9 cellular contexts compared by ENCODE assay signal in the genomic region with DNA sequence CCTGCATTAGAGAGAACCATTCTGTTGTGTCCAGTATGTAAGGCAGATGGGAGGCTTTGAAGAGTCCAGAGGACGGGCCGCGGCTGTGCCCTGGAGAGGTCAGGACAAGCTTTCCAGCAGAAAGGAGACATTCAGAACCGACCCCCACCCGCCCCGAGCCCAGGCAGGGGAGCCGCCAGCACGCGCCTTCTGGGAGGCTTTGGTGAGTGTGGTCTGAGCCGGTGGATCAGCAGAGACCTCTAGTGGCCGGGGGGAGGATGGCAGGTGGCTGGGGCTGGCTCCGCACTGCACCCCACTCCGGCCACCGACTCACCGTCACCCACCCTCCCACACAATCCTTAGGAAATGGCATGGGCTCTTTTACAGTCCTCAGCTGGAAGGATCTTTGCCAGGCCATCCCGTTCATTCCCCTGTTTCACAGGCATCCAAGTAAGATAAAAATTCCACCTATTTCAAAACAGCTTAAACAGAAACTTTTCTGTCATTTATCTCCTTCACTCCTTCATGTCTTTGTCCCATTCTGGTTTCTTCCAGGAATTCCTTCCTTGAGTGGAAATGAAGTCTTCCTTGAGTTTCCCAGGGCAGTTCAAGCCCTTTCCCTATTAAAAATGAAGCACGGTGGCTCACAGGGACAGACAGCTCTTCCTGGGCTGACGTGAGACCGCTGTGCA.
A peak's percentile ranks its signal among the peaks of the same experiment; 100 is the strongest.
DNase-seq lines count a peak whose midpoint lies in the region; ATAC-seq and TF ChIP-seq lines count a peak whose summit lies in the region.
"Had no signal": no experiment of that assay in that cellular context is flagged by ENCODE, and none has a peak within 500 bp of the region (broad histone marks: within the 10 kb centered on the region; RNA-seq: fewer than 3 reads in every experiment).

No MANE protein-coding gene starts in this region.

- H3K27ac Mint-ChIP-seq in Calu3 (ENCODE audit: unreplicated experiment), result no peak overlapping the region
- H3K27ac Mint-ChIP-seq: activated naive CD4-positive, alpha-beta T cell treated with anti-CD3 and anti-CD28 coated beads, Interleukin-2, amount 50 U/mL, for 24 hours had no signal

- no peak overlapping the region for H3K4me3 ChIP-seq in Jurkat, Clone E6-1 (ENCODE audit: low read length)
- H3K4me3 ChIP-seq in right cardiac atrium (ENCODE audit: low read length) (no peak overlapping the region), skeletal muscle tissue (ENCODE audit: low read length in 3 of 3) (peak overlapping the region; percentile 30 to 56 (median 55))

- no TSS peak for BruUV-seq in Calu3 (replicated peaks; lab: Mats Ljungman, UMichigan)

- H3K36me3 Mint-ChIP-seq in Calu3 (ENCODE audit: insufficient read depth, unreplicated experiment), result no peaks in the 10 kb centered on the region
- H3K36me3 Mint-ChIP-seq: activated naive CD4-positive, alpha-beta T cell treated with anti-CD3 and anti-CD28 coated beads, Interleukin-2, amount 50 U/mL, for 24 hours had no signal

- TF ChIP-seq CTCF in Calu3 (IDR thresholded peaks at IDR 0.05; ENCODE audit: unreplicated experiment), result peak; percentile 74

- H3K27me3 ChIP-seq in right cardiac atrium (ENCODE audit: control insufficient read depth, insufficient read depth) (no peaks in the 10 kb centered on the region), skeletal muscle tissue (ENCODE audit: control insufficient read depth in 3 of 3, insufficient read depth in 3 of 3, low read length in 3 of 3) (no peaks in the 10 kb centered on the region)

- no peaks in the 10 kb centered on the region for H3K9me3 Mint-ChIP-seq in Calu3 (ENCODE audit: low read depth, unreplicated experiment)
- H3K9me3 Mint-ChIP-seq: activated naive CD4-positive, alpha-beta T cell treated with anti-CD3 and anti-CD28 coated beads, Interleukin-2, amount 50 U/mL, for 24 hours had no signal

- H3K4me1 ChIP-seq in right cardiac atrium (ENCODE audit: control insufficient read depth, insufficient read depth, low read length) (peaks cover 7% of the 10 kb centered on the region), skeletal muscle tissue (ENCODE audit: control insufficient read depth in 3 of 3, insufficient read depth in 3 of 3, low read length in 3 of 3) (peaks cover 42 to 83% (median 69%) of the 10 kb centered on the region in 3 donors)

- H3K27me3 Mint-ChIP-seq in Calu3 (ENCODE audit: unreplicated experiment), result peaks cover 100% of the 10 kb centered on the region

- H3K4me3 Mint-ChIP-seq in Calu3 (ENCODE audit: low read depth, unreplicated experiment), result no peak overlapping the region
- H3K4me3 Mint-ChIP-seq: activated naive CD4-positive, alpha-beta T cell treated with anti-CD3 and anti-CD28 coated beads, Interleukin-2, amount 50 U/mL, for 24 hours had no signal

- H3K36me3 ChIP-seq in skeletal muscle tissue (ENCODE audit: control insufficient read depth in 3 of 3, insufficient read depth in 3 of 3, low read length in 3 of 3), result no peaks in the 10 kb centered on the region

- WGBS in right cardiac atrium, result 16% methylated on average over 19 of the region's 19 CpGs

- DNase-seq in Calu3 (peak; percentile 75), T-helper 22 cell (ENCODE audit: low read depth) (peak; percentile 16), amniotic stem cell (lab: John Stamatoyannopoulos, UW) (peak; percentile 21), right cardiac atrium (peak; percentile 71 to 91 (median 90)), NCI-H510A (lab: John Stamatoyannopoulos, UW) (no peak)
- peak; percentile 12 for DNase-seq in Jurkat, Clone E6-1 (ENCODE audit: low read depth, low spot score)

- H3K27ac ChIP-seq in right cardiac atrium (ENCODE audit: low read length), result no peak overlapping the region
- peak overlapping the region; percentile 96 for H3K27ac ChIP-seq in skeletal muscle tissue (ENCODE audit: low read depth, low read length)

- CTCF ChIA-PET in Calu3 (lab: Charles Lee), result interaction anchor here (0.9 kb wide), 1 partner anchor 736 kb away, joined by 3 read pairs; no protein-coding TSS in a partner anchor

- H3K9me3 ChIP-seq in right cardiac atrium (ENCODE audit: control insufficient read depth, low read length) (no peaks in the 10 kb centered on the region), skeletal muscle tissue (ENCODE audit: control insufficient read depth in 3 of 3, low read length in 3 of 3) (no peaks in the 10 kb centered on the region)

- no peaks in the 10 kb centered on the region for H3K4me1 Mint-ChIP-seq in Calu3 (ENCODE audit: low read depth, unreplicated experiment)

- H3K9ac ChIP-seq in skeletal muscle tissue (ENCODE audit: low read depth in 1 of 3, low read length in 3 of 3), result peak overlapping the region; percentile 47 to 80 (median 68)

- intact Hi-C loops in Calu3 (cut with micrococcal nuclease; ENCODE audit: unreplicated experiment) (loop anchor here (5.0 to 10.0 kb wide), 2 partner anchors 310 to 448 kb away; no protein-coding TSS in a partner anchor), right cardiac atrium (cut with DNase I) (loop anchor here (10.0 kb wide), 4 partner anchors 50 to 310 kb away; a partner anchor contains a TSS)

- ATAC-seq in GM21528 (IDR thresholded peaks at IDR 0.05; ENCODE audit: low FRiP score, unreplicated experiment) (peak; percentile 86), right cardiac atrium (peak; percentile 84 to 88)

Comparison
In these comparisons a context has a peak if more than half of its experiments do, and no peak if none do; other contexts are left out.
1. H3K4me3 ChIP-seq: peak in skeletal muscle tissue (3 of 3); none in Jurkat, Clone E6-1 (single experiment) and right cardiac atrium (single experiment).